Comparison of ENCODE assay signal across 27 cellular contexts in genomic region chr3:15229262-15229661, GRCh38.
"Had no signal": no experiment of that assay in that cellular context is flagged by ENCODE, and none has a peak within 500 bp of the region (broad histone marks: within the 10 kb centered on the region; RNA-seq: fewer than 3 reads in every experiment).

No MANE protein-coding gene starts in this region.

- ATAC-seq: stimulated activated effector memory CD8-positive, alpha-beta T cell treated with anti-CD3 and anti-CD28 coated beads, Interleukin-12 subunit alpha, Interleukin-12 subunit beta, amount 100 ng/mL, for 72 hours; stimulated activated memory B cell treated with anti-CD40 and anti-IgM and Interleukin-4, amounts not matched to agents 10 μg/mL and 1 μg/mL and 100 μg/mL, for 72 hours; stimulated activated naive B cell treated with anti-CD40 and anti-IgM and Interleukin-4, amounts not matched to agents 10 μg/mL and 1 μg/mL and 100 μg/mL, for 72 hours; stimulated activated naive CD8-positive, alpha-beta T cell treated with anti-CD3 and anti-CD28 coated beads, Interleukin-15, amount 100 ng/mL, for 72 hours; stimulated activated naive CD8-positive, alpha-beta T cell treated with anti-CD3 and anti-CD28 coated beads, Interleukin-15, Interleukin-2, amounts not matched to agents 100 U/mL and 50 U/mL, for 24 hours; upper lobe of right lung had no signal

- H3K4me3 ChIP-seq: stomach, suprapubic skin, testis, thoracic aorta, thyroid gland, tibial artery, tibial nerve, transverse colon, upper lobe of left lung, upper lobe of right lung, uterus, vagina had no signal

- DNase-seq: stimulated activated CD4-positive, alpha-beta T cell treated with anti-CD3 and anti-CD28 coated beads, Interleukin-2, amount 100 ng/mL, for 48 hours; stimulated activated CD4-positive, alpha-beta T cell treated with anti-CD3 and anti-CD28 coated beads, Interleukin-4, amount 100 ng/mL, for 1 hour; stimulated activated CD4-positive, alpha-beta T cell treated with anti-CD3 and anti-CD28 coated beads, Interleukin-4, amount 100 ng/mL, for 24 hours; stimulated activated CD4-positive, alpha-beta T cell treated with anti-CD3 and anti-CD28 coated beads, Interleukin-4, amount 100 ng/mL, for 4 hours; stimulated activated CD8-positive, alpha-beta memory T cell treated with anti-CD3 and anti-CD28 coated beads, Interleukin-4, amount 100 ng/mL, for 48 hours; stimulated activated naive B cell treated with anti-CD40 and anti-IgM and Interleukin-4, amounts not matched to agents 10 μg/mL and 1 μg/mL and 100 μg/mL, for 72 hours; stimulated activated naive CD4-positive, alpha-beta T cell; stimulated activated naive CD4-positive, alpha-beta T cell treated with Interleukin-2 at 50 U/mL for 16 hours; stimulated activated naive CD8-positive, alpha-beta T cell treated with anti-CD3 and anti-CD28 coated beads, Interleukin-15, amount 100 ng/mL, for 72 hours; stimulated activated naive CD8-positive, alpha-beta T cell treated with anti-CD3 and anti-CD28 coated beads, Interleukin-15, Interleukin-2, amounts not matched to agents 100 U/mL and 50 U/mL, for 24 hours; stomach; substantia nigra; testis; thyroid gland; tibial artery; transverse colon; trophoblast cell; upper lobe of left lung; upper lobe of right lung; uterus had no signal

- H3K27me3 ChIP-seq: stomach, suprapubic skin, testis, thyroid gland, tibial artery, tibial nerve, transverse colon, upper lobe of left lung, upper lobe of right lung, uterus, vagina had no signal

- H3K9me3 ChIP-seq: stomach, suprapubic skin, testis, thoracic aorta, thyroid gland, tibial artery, tibial nerve, transverse colon, upper lobe of left lung, upper lobe of right lung, uterus, vagina had no signal

- H3K4me1 ChIP-seq: stomach, suprapubic skin, testis, thyroid gland, tibial artery, tibial nerve, upper lobe of left lung, upper lobe of right lung, uterus, vagina had no signal

- H3K27ac ChIP-seq: stomach, suprapubic skin, testis, thoracic aorta, thyroid gland, tibial artery, tibial nerve, transverse colon, upper lobe of left lung, upper lobe of right lung, uterus, vagina had no signal

- FAIRE-seq: urothelium cell line had no signal

- H3K36me3 ChIP-seq: uterus had no signal
